32 cellular contexts compared by ENCODE assay signal in the genomic region with DNA sequence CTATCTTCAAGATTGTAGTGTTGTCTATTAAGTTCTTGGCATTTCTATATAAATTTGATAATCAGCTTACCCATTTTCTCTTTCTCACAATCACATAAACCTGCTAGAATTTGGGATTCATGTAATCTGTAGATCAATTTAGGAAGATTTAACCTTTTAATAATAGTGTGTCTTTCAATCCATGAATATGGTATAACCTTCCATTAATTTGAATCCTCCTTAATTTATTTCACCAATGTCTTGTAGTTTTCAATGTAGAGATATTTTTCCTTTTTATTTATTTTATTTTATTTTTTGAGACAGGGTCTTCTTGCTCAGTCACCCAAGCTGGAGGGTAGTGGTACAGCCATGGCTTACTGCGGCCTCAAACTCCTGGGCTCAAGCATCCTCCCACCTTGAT.
"Had no signal": no experiment of that assay in that cellular context is flagged by ENCODE, and none has a peak within 500 bp of the region (broad histone marks: within the 10 kb centered on the region; RNA-seq: fewer than 3 reads in every experiment).

No MANE protein-coding gene starts in this region.

- ATAC-seq: activated naive CD4-positive, alpha-beta T cell treated with anti-CD3 and anti-CD28 coated beads, Interleukin-2, amount 50 U/mL, for 72 hours; activated naive CD8-positive, alpha-beta T cell treated with anti-CD3 and anti-CD28 coated beads, Interleukin-2, amount 50 U/mL, for 24 hours; activated T-cell treated with anti-CD3 and anti-CD28 coated beads, Interleukin-2, amount 50 U/mL, for 4 hours; activated T-cell treated with anti-CD3 and anti-CD28 coated beads, Interleukin-2, amount 50 U/mL, for 72 hours; activated T-helper 17 cell treated with anti-CD3 and anti-CD28 coated beads, Interleukin-2, amount 50 U/mL, for 72 hours; body of pancreas had no signal

- H3K9me3 ChIP-seq: adrenal gland, ascending aorta, body of pancreas, breast epithelium had no signal

- H3K4me1 ChIP-seq: adrenal gland, ascending aorta, body of pancreas, breast epithelium had no signal

- DNase-seq: activated effector memory CD4-positive, alpha-beta T cell treated with anti-CD3 and anti-CD28 coated beads, Interleukin-2, amount 50 U/mL, for 16 hours; activated effector memory CD4-positive, alpha-beta T cell treated with Interleukin-2 at 50 U/mL for 16 hours; activated gamma-delta T cell; activated gamma-delta T cell treated with Interleukin-2 at 50 U/mL for 16 hours; activated naive CD4-positive, alpha-beta T cell; activated naive CD4-positive, alpha-beta T cell treated with anti-CD3 and anti-CD28 coated beads for 36 hours; activated naive CD4-positive, alpha-beta T cell treated with anti-CD3 and anti-CD28 coated beads, Interleukin-2, amount 10 ng/mL, durations not matched to agents 7 days and 5 days; activated naive CD4-positive, alpha-beta T cell treated with anti-CD3 and anti-CD28 coated beads, Interleukin-2, amount 50 U/mL, for 16 hours; activated naive CD4-positive, alpha-beta T cell treated with Interleukin-2 at 50 U/mL for 16 hours; activated naive CD8-positive, alpha-beta T cell treated with anti-CD3 and anti-CD28 coated beads for 36 hours; activated naive CD8-positive, alpha-beta T cell treated with anti-CD3 and anti-CD28 coated beads, Interleukin-2, amount 10 ng/mL, durations not matched to agents 7 days and 5 days; activated naive CD8-positive, alpha-beta T cell treated with anti-CD3 and anti-CD28 coated beads, Interleukin-2, amount 50 U/mL, for 24 hours; activated T-cell treated with anti-CD3 and anti-CD28 coated beads, Interleukin-2, amount 50 U/mL, for 24 hours; activated T-cell treated with anti-CD3 and anti-CD28 coated beads, Interleukin-2, amount 50 U/mL, for 4 hours; activated T-cell treated with anti-CD3 and anti-CD28 coated beads, Interleukin-2, amount 50 U/mL, for 48 hours; activated T-cell treated with anti-CD3 and anti-CD28 coated beads, Interleukin-2, amount 50 U/mL, for 72 hours; adrenal gland; amniotic stem cell; amygdala; anterior cingulate cortex; aorta; body of pancreas; brain microvascular endothelial cell; caudate nucleus; central memory CD4-positive, alpha-beta T cell; cerebellar nuclear complex had no signal

- FAIRE-seq: bronchial epithelial cell had no signal

- H3K27ac ChIP-seq: adrenal gland, ascending aorta, body of pancreas, brain microvascular endothelial cell, breast epithelium, cardiac muscle cell had no signal

- H3K4me3 ChIP-seq: adrenal gland, ascending aorta, body of pancreas, breast epithelium, cardiac muscle cell had no signal

- H3K27me3 ChIP-seq: adrenal gland, ascending aorta, body of pancreas, brain microvascular endothelial cell, breast epithelium, cardiac muscle cell had no signal
